In the genomic region with DNA sequence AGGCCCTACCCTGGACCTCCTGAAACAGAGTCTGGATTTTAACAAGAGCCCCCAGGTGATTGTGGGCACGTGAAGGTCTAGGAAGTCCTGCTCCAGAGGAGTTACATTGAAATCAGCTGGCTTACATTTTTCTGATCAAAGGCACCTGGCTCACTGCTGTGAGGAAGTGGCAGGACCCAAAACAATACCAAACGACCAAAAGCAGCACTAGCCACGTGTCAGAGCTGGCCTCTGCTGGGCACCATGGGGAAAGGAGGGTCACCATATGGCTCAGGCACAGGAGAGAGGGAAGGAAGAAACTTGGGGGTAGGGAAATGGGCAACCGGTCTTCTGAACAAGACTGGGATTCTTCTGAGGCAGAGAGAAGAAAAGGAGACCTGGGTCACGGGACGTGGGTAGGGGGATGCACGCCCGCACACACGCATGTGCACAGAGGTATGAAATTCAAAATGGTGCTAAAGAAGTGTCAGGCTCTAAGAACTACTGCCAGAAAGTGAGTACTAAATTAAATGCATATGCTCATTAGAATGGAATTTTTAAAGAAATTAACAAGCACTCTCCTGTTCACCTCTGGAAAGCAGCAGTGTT, we compare ENCODE assay signal across 18 cellular contexts.
A peak's percentile ranks its signal among the peaks of the same experiment; 100 is the strongest.
DNase-seq lines count a peak whose midpoint lies in the region; ATAC-seq and TF ChIP-seq lines count a peak whose summit lies in the region.
"Had no signal": no experiment of that assay in that cellular context is flagged by ENCODE, and none has a peak within 500 bp of the region (broad histone marks: within the 10 kb centered on the region; RNA-seq: fewer than 3 reads in every experiment).

No MANE protein-coding gene starts in this region.

- CTCF ChIA-PET in PC-9 (lab: Charles Lee) (interaction anchor here (2.1 kb wide), 1 partner anchor 210 kb away, joined by 10 read pairs; no protein-coding TSS in a partner anchor), mammary epithelial cell (lab: Charles Lee; ENCODE audit: low non-redundant PET) (interaction anchor here (0.6 kb wide), 1 partner anchor 21 kb away, joined by 5 read pairs; no protein-coding TSS in a partner anchor)

- H3K4me3 ChIP-seq in PC-9 (no peak overlapping the region), mammary epithelial cell (replicated peaks in 1 of 3; ENCODE audit: insufficient read depth in 1 of 3, low read depth in 2 of 3, low read length in 3 of 3) (no peak overlapping the region)
- H3K4me3 ChIP-seq: coronary artery, tibial nerve had no signal

- H4K20me1 ChIP-seq in PC-9 (ENCODE audit: insufficient read depth) (no peaks in the 10 kb centered on the region), mammary epithelial cell (ENCODE audit: insufficient read depth, low read length) (no peaks in the 10 kb centered on the region)

- in situ Hi-C loops in mammary epithelial cell (cut with MboI; ENCODE audit: low sequenced_read_pairs in 2 of 2), result no loop called here

- no peak overlapping the region for H3K9ac ChIP-seq in mammary epithelial cell (ENCODE audit: insufficient read depth, low read length)

- no peak for ATAC-seq in stimulated activated naive CD8-positive, alpha-beta T cell treated with anti-CD3 and anti-CD28 coated beads, Interleukin-15, amount 100 ng/mL, for 72 hours
- ATAC-seq in GM21717 (IDR thresholded peaks at IDR 0.05; ENCODE audit: unreplicated experiment), result no peak

- no peak overlapping the region for H3K4me3 Mint-ChIP-seq in activated naive CD4-positive, alpha-beta T cell treated with anti-CD3 and anti-CD28 coated beads, Interleukin-2, amount 50 U/mL, for 24 hours
- peak overlapping the region; percentile 37 to 61 for H3K4me3 Mint-ChIP-seq in stimulated activated naive CD8-positive, alpha-beta T cell treated with anti-CD3 and anti-CD28 coated beads, Interleukin-15, amount 100 ng/mL, for 72 hours
- no peak overlapping the region for H3K4me3 Mint-ChIP-seq in endothelial cell (ENCODE audit: unreplicated experiment)

- peak overlapping the region; percentile 63 for H3K4me2 ChIP-seq in PC-9
- H3K4me2 ChIP-seq in mammary epithelial cell (ENCODE audit: insufficient read depth, low read depth, low read length), result peak overlapping the region; percentile 35

- H3K27me3 Mint-ChIP-seq in activated naive CD4-positive, alpha-beta T cell treated with anti-CD3 and anti-CD28 coated beads, Interleukin-2, amount 50 U/mL, for 24 hours, result no peaks in the 10 kb centered on the region
- no peaks in the 10 kb centered on the region for H3K27me3 Mint-ChIP-seq in stimulated activated naive CD8-positive, alpha-beta T cell treated with anti-CD3 and anti-CD28 coated beads, Interleukin-15, amount 100 ng/mL, for 72 hours
- peaks cover 4% of the 10 kb centered on the region for H3K27me3 Mint-ChIP-seq in endothelial cell (ENCODE audit: unreplicated experiment)

- H2AFZ ChIP-seq in PC-9, result no peak overlapping the region
- H2AFZ ChIP-seq in mammary epithelial cell (ENCODE audit: low read depth, low read length), result no peak overlapping the region

- peaks cover 29% of the 10 kb centered on the region for H3F3A ChIP-seq in PC-9 (ENCODE audit: insufficient read depth, low read depth)

- POLR2A ChIA-PET in PC-9 (lab: Charles Lee; ENCODE audit: unreplicated experiment), result interaction anchor here (0.5 to 0.6 kb wide), 3 partner anchors 24 to 146 kb away, joined by 3 read pairs; no protein-coding TSS in a partner anchor

- no peaks in the 10 kb centered on the region for H3K27me3 ChIP-seq in PC-9 (ENCODE audit: insufficient read depth, low read depth)
- no peaks in the 10 kb centered on the region for H3K27me3 ChIP-seq in mammary epithelial cell (ENCODE audit: insufficient read depth, low read length)
- H3K27me3 ChIP-seq: tibial nerve had no signal

- BruUV-seq in PC-9 (replicated peaks; lab: Mats Ljungman, UMichigan) (TSS peak; percentile 26), mammary epithelial cell (replicated peaks; lab: Mats Ljungman, UMichigan) (no TSS peak)

- H3K27ac ChIP-seq in PC-9 (peak overlapping the region; percentile 93), mammary epithelial cell (ENCODE audit: insufficient read depth, low read depth, low read length) (peak overlapping the region; percentile 54)
- H3K27ac ChIP-seq: coronary artery, tibial nerve had no signal

- no peaks in the 10 kb centered on the region for H3K9me2 ChIP-seq in PC-9 (ENCODE audit: insufficient read depth)

- H3K79me2 ChIP-seq in PC-9 (ENCODE audit: low read depth) (peaks cover 53% of the 10 kb centered on the region), mammary epithelial cell (ENCODE audit: insufficient read depth, low read length) (peaks cover 3% of the 10 kb centered on the region)

- H3K27ac Mint-ChIP-seq in activated naive CD4-positive, alpha-beta T cell treated with anti-CD3 and anti-CD28 coated beads, Interleukin-2, amount 50 U/mL, for 24 hours, result peak overlapping the region; percentile 13
- peak overlapping the region; percentile 16 to 70 for H3K27ac Mint-ChIP-seq in stimulated activated naive CD8-positive, alpha-beta T cell treated with anti-CD3 and anti-CD28 coated beads, Interleukin-15, amount 100 ng/mL, for 72 hours
- no peak overlapping the region for H3K27ac Mint-ChIP-seq in endothelial cell (ENCODE audit: unreplicated experiment)

- H3K36me3 ChIP-seq in PC-9 (ENCODE audit: low read depth) (peaks cover 1% of the 10 kb centered on the region; the same call in 1 of the 2 replicates), mammary epithelial cell (ENCODE audit: insufficient read depth, low read length) (no peaks in the 10 kb centered on the region)
- H3K36me3 ChIP-seq: tibial nerve had no signal

- DNase-seq in activated naive CD4-positive, alpha-beta T cell treated with anti-CD3 and anti-CD28 coated beads, Interleukin-2, amount 50 U/mL, for 16 hours, result no peak
- DNase-seq in PC-9 (no peak), mammary epithelial cell (no peak), endothelial cell (ENCODE audit: low spot score) (no peak), NCI-H2029 treated with DMSO at 0.1 percent for 48 hours (lab: John Stamatoyannopoulos, UW) (no peak)
- DNase-seq in stimulated activated naive CD8-positive, alpha-beta T cell treated with anti-CD3 and anti-CD28 coated beads, Interleukin-15, amount 100 ng/mL, for 72 hours, result no peak
- DNase-seq: AML-193; amygdala; head of caudate nucleus; mesendoderm; NCI-H2029; NCI-H526 treated with DMSO at 0.1 percent for 48 hours; right cardiac atrium; stimulated activated CD4-positive, alpha-beta T cell treated with anti-CD3 and anti-CD28 coated beads, Interleukin-4, amount 100 ng/mL, for 1 hour had no signal

- H3K4me1 Mint-ChIP-seq in activated naive CD4-positive, alpha-beta T cell treated with anti-CD3 and anti-CD28 coated beads, Interleukin-2, amount 50 U/mL, for 24 hours, result peaks cover 51% of the 10 kb centered on the region
- H3K4me1 Mint-ChIP-seq in stimulated activated naive CD8-positive, alpha-beta T cell treated with anti-CD3 and anti-CD28 coated beads, Interleukin-15, amount 100 ng/mL, for 72 hours, result peaks cover 89% of the 10 kb centered on the region
- peaks cover 6% of the 10 kb centered on the region for H3K4me1 Mint-ChIP-seq in endothelial cell (ENCODE audit: unreplicated experiment)

- peaks cover 12% of the 10 kb centered on the region for H3K36me3 Mint-ChIP-seq in activated naive CD4-positive, alpha-beta T cell treated with anti-CD3 and anti-CD28 coated beads, Interleukin-2, amount 50 U/mL, for 24 hours
- no peaks in the 10 kb centered on the region for H3K36me3 Mint-ChIP-seq in endothelial cell (ENCODE audit: low read depth, unreplicated experiment)

- H3K4me1 ChIP-seq in PC-9 (replicated peaks; ENCODE audit: insufficient read depth) (peaks cover 39% of the 10 kb centered on the region), mammary epithelial cell (ENCODE audit: insufficient read depth, low read length) (peaks cover 28% of the 10 kb centered on the region)
- H3K4me1 ChIP-seq: tibial nerve had no signal

- TF ChIP-seq CTCF in PC-9 (conservative IDR thresholded peaks at IDR 0.05) (no peak), mammary epithelial cell (conservative IDR thresholded peaks at IDR 0.05 in 1 of 2, IDR thresholded peaks at IDR 0.05 in 1 of 2; ENCODE audit: extremely low read depth in 1 of 2, insufficient read depth in 1 of 2, low read depth in 1 of 2, low read length in 2 of 2) (no peak), endothelial cell (IDR thresholded peaks at IDR 0.05; ENCODE audit: unreplicated experiment) (no peak)

- H3K9me3 ChIP-seq in PC-9 (ENCODE audit: insufficient read depth, low read depth), result no peaks in the 10 kb centered on the region
- no peaks in the 10 kb centered on the region for H3K9me3 ChIP-seq in mammary epithelial cell (replicated peaks; ENCODE audit: insufficient read depth, low read length)
- H3K9me3 ChIP-seq: tibial nerve had no signal

- WGBS in mammary epithelial cell (ENCODE audit: low coverage, missing lambda C conversion rate), result 66% methylated on average over 8 of the region's 9 CpGs

- intact Hi-C loops in PC-9 (cut with micrococcal nuclease; ENCODE audit: unreplicated experiment), result loop anchor here (1.0 to 5.0 kb wide), 3 partner anchors 22 to 111 kb away; no protein-coding TSS in a partner anchor
- intact Hi-C loops in mammary epithelial cell (cut with micrococcal nuclease), result loop anchor here (1.0 to 5.0 kb wide), 5 partner anchors 12 to 114 kb away; a partner anchor contains a TSS

- H3K9me3 Mint-ChIP-seq in activated naive CD4-positive, alpha-beta T cell treated with anti-CD3 and anti-CD28 coated beads, Interleukin-2, amount 50 U/mL, for 24 hours, result no peaks in the 10 kb centered on the region
- no peaks in the 10 kb centered on the region for H3K9me3 Mint-ChIP-seq in stimulated activated naive CD8-positive, alpha-beta T cell treated with anti-CD3 and anti-CD28 coated beads, Interleukin-15, amount 100 ng/mL, for 72 hours
- no peaks in the 10 kb centered on the region for H3K9me3 Mint-ChIP-seq in endothelial cell (ENCODE audit: unreplicated experiment)

- dilution Hi-C loops in mammary epithelial cell (cut with HindIII; ENCODE audit: low sequenced_read_pairs), result no loop called here

Comparison
In these comparisons a context has a peak if more than half of its experiments do, and no peak if none do; other contexts are left out.
1. H3K4me3 Mint-ChIP-seq: peak in stimulated activated naive CD8-positive, alpha-beta T cell treated with anti-CD3 and anti-CD28 coated beads, Interleukin-15, amount 100 ng/mL, for 72 hours (2 of 2); none in activated naive CD4-positive, alpha-beta T cell treated with anti-CD3 and anti-CD28 coated beads, Interleukin-2, amount 50 U/mL, for 24 hours (single experiment) and endothelial cell (single experiment).